In genomic region chr5:89473196-89473595, GRCh38 we compare ENCODE assay signal across 27 cellular contexts.
DNase-seq lines count a peak whose midpoint lies in the region; ATAC-seq, FAIRE-seq and TF ChIP-seq lines count a peak whose summit lies in the region.
"Had no signal": no experiment of that assay in that cellular context is flagged by ENCODE, and none has a peak within 500 bp of the region (broad histone marks: within the 10 kb centered on the region; RNA-seq: fewer than 3 reads in every experiment).

No MANE protein-coding gene starts in this region.

- TF ChIP-seq EP300 in K562 (IDR thresholded peaks at IDR 0.05; ENCODE audit: low read length) (no peak), esophagus muscularis mucosa (IDR thresholded peaks at IDR 0.05) (no peak)

- TF ChIP-seq POLR2A in K562 (conservative IDR thresholded peaks at IDR 0.05) = no peak
- no peak for TF ChIP-seq POLR2A in esophagus muscularis mucosa (IDR thresholded peaks at IDR 0.05; ENCODE audit: low read depth)

- no peak for FAIRE-seq in K562 (lab: Jason Lieb, UNC)
- FAIRE-seq: HepG2 had no signal

- H3K4me2 ChIP-seq in GM23248 (ENCODE audit: unreplicated experiment) (no peak overlapping the region), K562 (ENCODE audit: insufficient read depth, low read length) (0 out of 2 replicates have a peak overlapping the region, but pooled peaks have one; percentile 3), skeletal muscle satellite cell (ENCODE audit: low read length) (peak overlapping the region; percentile 32)

- in situ Hi-C loops in GM23248 (cut with MboI) = no loop called here
- in situ Hi-C loops in K562 (cut with MboI) = no loop called here

- peak; percentile 10 for DNase-seq in GM23248
- DNase-seq in K562 (ENCODE audit: extremely low read depth in 1 of 4, low spot score in 3 of 4) = no peak
- peak; percentile 21 for DNase-seq in fibroblast of the aortic adventitia (ENCODE audit: low read depth)
- no peak for DNase-seq in activated CD4-positive, alpha-beta T cell treated with anti-CD3 and anti-CD28 coated beads for 1 hour
- DNase-seq in esophagus muscularis mucosa (ENCODE audit: extremely low spot score) = no peak
- no peak for DNase-seq in NCI-H1694 (lab: John Stamatoyannopoulos, UW)
- DNase-seq: activated CD4-positive, alpha-beta T cell treated with anti-CD3 and anti-CD28 coated beads for 48 hours; activated effector memory CD4-positive, alpha-beta T cell treated with anti-CD3 and anti-CD28 coated beads, Interleukin-2, amount 50 U/mL, for 16 hours; activated naive CD8-positive, alpha-beta T cell treated with anti-CD3 and anti-CD28 coated beads for 36 hours; activated T-cell treated with anti-CD3 and anti-CD28 coated beads, Interleukin-2, amount 50 U/mL, for 1 hour; C1 segment of cervical spinal cord; colonic mucosa; COR-L47; DND-41; effector CD8-positive, alpha-beta T cell; erythroblast; Kasumi-1; left lung; MV-4-11; NCI-H146; NCI-H510A; stimulated activated naive CD8-positive, alpha-beta T cell treated with anti-CD3 and anti-CD28 coated beads, Interleukin-15, amount 100 ng/mL, for 72 hours; thyroid gland had no signal

- H3F3A ChIP-seq in GM23248 (ENCODE audit: insufficient read depth) = no peaks in the 10 kb centered on the region

- no peak for TF ChIP-seq RAD21 in K562 (CRISPR knock-in tag; conservative IDR thresholded peaks at IDR 0.05 in 1 of 2, IDR thresholded peaks at IDR 0.05 in 1 of 2)

- intact Hi-C loops in K562 (cut with micrococcal nuclease) (no loop called here), esophagus muscularis mucosa (cut with DNase I) (no loop called here)

- H3K36me3 ChIP-seq in GM23248 (ENCODE audit: low read depth) = no peaks in the 10 kb centered on the region
- H3K36me3 ChIP-seq in K562 (ENCODE audit: control insufficient read depth, insufficient read depth, low read length) = no peaks in the 10 kb centered on the region
- no peaks in the 10 kb centered on the region for H3K36me3 ChIP-seq in skeletal muscle satellite cell (ENCODE audit: insufficient read depth, low read length)
- no peaks in the 10 kb centered on the region for H3K36me3 ChIP-seq in esophagus muscularis mucosa
- H3K36me3 ChIP-seq: colonic mucosa, left lung, prostate gland, thyroid gland had no signal

- no peak overlapping the region for H2AFZ ChIP-seq in GM23248
- H2AFZ ChIP-seq in K562 (ENCODE audit: low read depth, low read length) = peak overlapping the region; percentile 23

- H3K9me2 ChIP-seq in GM23248 (ENCODE audit: insufficient read depth) = no peaks in the 10 kb centered on the region

- POLR2A ChIA-PET in K562 (lab: Yijun Ruan, JAX) = no interaction called here

- BruUV-seq in K562 (replicated peaks; lab: Mats Ljungman, UMichigan) = no TSS peak

- no peak overlapping the region for H3K9ac ChIP-seq in GM23248
- no peak overlapping the region for H3K9ac ChIP-seq in K562 (ENCODE audit: insufficient read depth in 1 of 2, low read depth in 2 of 2, low read length in 2 of 2)
- H3K9ac ChIP-seq in skeletal muscle satellite cell (ENCODE audit: low read depth, low read length) = peak overlapping the region; percentile 31

- H3K9me1 ChIP-seq in K562 (ENCODE audit: control insufficient read depth, insufficient read depth, low read length) = no peaks in the 10 kb centered on the region

- ATAC-seq in K562 = no peak
- ATAC-seq: HepG2; left lung; stimulated activated naive CD8-positive, alpha-beta T cell treated with anti-CD3 and anti-CD28 coated beads, Interleukin-15, amount 100 ng/mL, for 72 hours had no signal

- H3K27ac ChIP-seq in GM23248 = no peak overlapping the region
- no peak overlapping the region for H3K27ac ChIP-seq in K562 (ENCODE audit: extremely low read depth, low read depth, low read length)
- H3K27ac ChIP-seq in esophagus muscularis mucosa (replicated peaks in 1 of 4) = no peak overlapping the region
- H3K27ac ChIP-seq: colonic mucosa, left lung, prostate gland, thyroid gland, VCaP had no signal

- H3K79me2 ChIP-seq in GM23248 (ENCODE audit: insufficient read depth) = no peaks in the 10 kb centered on the region
- no peaks in the 10 kb centered on the region for H3K79me2 ChIP-seq in K562 (ENCODE audit: control insufficient read depth, insufficient read depth, low read length)

- H3K4me3 ChIP-seq in GM23248 (no peak overlapping the region), K562 (no peak overlapping the region), fibroblast of the aortic adventitia (ENCODE audit: low read depth, low read length) (no peak overlapping the region), skeletal muscle satellite cell (ENCODE audit: low read length) (no peak overlapping the region), esophagus muscularis mucosa (no peak overlapping the region)
- H3K4me3 ChIP-seq: colonic mucosa, left lung, prostate gland, thyroid gland had no signal

- no peaks in the 10 kb centered on the region for H4K20me1 ChIP-seq in GM23248 (ENCODE audit: insufficient read depth)
- no peaks in the 10 kb centered on the region for H4K20me1 ChIP-seq in K562 (replicated peaks; ENCODE audit: control insufficient read depth, insufficient read depth, low read length)

- H3K4me1 ChIP-seq in GM23248 (ENCODE audit: insufficient read depth) (peaks cover 23% of the 10 kb centered on the region), K562 (replicated peaks in 1 of 2; ENCODE audit: control insufficient read depth in 2 of 2, insufficient read depth in 2 of 2, low read length in 2 of 2) (no peaks in the 10 kb centered on the region), skeletal muscle satellite cell (ENCODE audit: control insufficient read depth, insufficient read depth, low read length) (peaks cover 11% of the 10 kb centered on the region), esophagus muscularis mucosa (no peaks in the 10 kb centered on the region)
- H3K4me1 ChIP-seq: colonic mucosa, prostate gland, thyroid gland had no signal

- CTCF ChIA-PET in K562 (lab: Yijun Ruan, JAX; ENCODE audit: low intra/inter-chr PET ratio) = no interaction called here

- TF ChIP-seq CTCF in K562 (IDR thresholded peaks at IDR 0.05 in 2 of 3, conservative IDR thresholded peaks at IDR 0.05 in 1 of 3; ENCODE audit: insufficient read depth in 2 of 3, low read depth in 1 of 3, low read length in 3 of 3) = no peak
- no peak for TF ChIP-seq CTCF in fibroblast of the aortic adventitia (IDR thresholded peaks at IDR 0.05; ENCODE audit: insufficient read depth, low read length)
- TF ChIP-seq CTCF in esophagus muscularis mucosa (IDR thresholded peaks at IDR 0.05) = no peak

- H3K27me3 ChIP-seq in GM23248 (replicated peaks; ENCODE audit: insufficient read depth) (no peaks in the 10 kb centered on the region), K562 (ENCODE audit: control insufficient read depth in 2 of 2, insufficient read depth in 2 of 2, low read length in 2 of 2) (no peaks in the 10 kb centered on the region), skeletal muscle satellite cell (ENCODE audit: control insufficient read depth, insufficient read depth, low read length) (no peaks in the 10 kb centered on the region), esophagus muscularis mucosa (no peaks in the 10 kb centered on the region)
- H3K27me3 ChIP-seq: colonic mucosa, left lung, thyroid gland had no signal

- no peaks in the 10 kb centered on the region for H3K9me3 ChIP-seq in GM23248 (ENCODE audit: low read depth)
- H3K9me3 ChIP-seq in K562 (replicated peaks; ENCODE audit: control insufficient read depth, insufficient read depth, low read depth, low read length) = no peaks in the 10 kb centered on the region
- no peaks in the 10 kb centered on the region for H3K9me3 ChIP-seq in skeletal muscle satellite cell (replicated peaks; ENCODE audit: low read length)
- H3K9me3 ChIP-seq in esophagus muscularis mucosa = no peaks in the 10 kb centered on the region
- H3K9me3 ChIP-seq: colonic mucosa, left lung, prostate gland, thyroid gland had no signal

- 80 to 88% methylated on average over 3 of the region's 3 CpGs for WGBS in GM23248 (ENCODE audit: low coverage in 1 of 2, low lambda C conversion rate in 2 of 2, missing lambda C conversion rate in 2 of 2), 2 experiments
- 4% methylated on average over 3 of the region's 3 CpGs for WGBS in K562 (ENCODE audit: insufficient coverage, low coverage, missing lambda C conversion rate)
- WGBS in esophagus muscularis mucosa = 79% methylated on average over 3 of the region's 3 CpGs

TF ChIP-seq in K562, 482 proteins besides CTCF, POLR2A, EP300 and RAD21:
- TF ChIP-seq ZNF830 (CRISPR knock-in tag; IDR thresholded peaks at IDR 0.05) (no peak), NFIX (CRISPR knock-in tag; IDR thresholded peaks at IDR 0.05; ENCODE audit: low read depth) (no peak), GATA2 (CRISPR knock-in tag; IDR thresholded peaks at IDR 0.05) (no peak)

Comparison
In these comparisons a context has a peak if more than half of its experiments do, and no peak if none do; other contexts are left out.
1. DNase-seq: peak in GM23248 (single experiment) and fibroblast of the aortic adventitia (single experiment); none in K562 (0 of 4), activated CD4-positive, alpha-beta T cell treated with anti-CD3 and anti-CD28 coated beads for 1 hour (single experiment), esophagus muscularis mucosa (single experiment) and NCI-H1694 (single experiment).